ENCODE assay signal across 2 cellular contexts in genomic region chr19:20045742-20046141, GRCh38. TPM values are rescaled to one million over a fixed set of nuclear protein-coding genes. Genes with fewer than 3 reads are reported as not detected.
"Had no signal": no experiment of that assay in that cellular context is flagged by ENCODE, and none has a peak within 500 bp of the region (broad histone marks: within the 10 kb centered on the region; RNA-seq: fewer than 3 reads in every experiment).

No MANE protein-coding gene starts in this region.

RNA-seq across cellular contexts. Expression of gene ZNF682, which starts 6.4 kb away (rescaled TPM):
- total RNA-seq: SK-MEL-5 had no signal

RNA-seq across cellular contexts. Expression of gene ZNF90, which starts 32.1 kb away (rescaled TPM):
- total RNA-seq: PC-3 had no signal
